ENCODE assay signal across 21 cellular contexts in the genomic region with DNA sequence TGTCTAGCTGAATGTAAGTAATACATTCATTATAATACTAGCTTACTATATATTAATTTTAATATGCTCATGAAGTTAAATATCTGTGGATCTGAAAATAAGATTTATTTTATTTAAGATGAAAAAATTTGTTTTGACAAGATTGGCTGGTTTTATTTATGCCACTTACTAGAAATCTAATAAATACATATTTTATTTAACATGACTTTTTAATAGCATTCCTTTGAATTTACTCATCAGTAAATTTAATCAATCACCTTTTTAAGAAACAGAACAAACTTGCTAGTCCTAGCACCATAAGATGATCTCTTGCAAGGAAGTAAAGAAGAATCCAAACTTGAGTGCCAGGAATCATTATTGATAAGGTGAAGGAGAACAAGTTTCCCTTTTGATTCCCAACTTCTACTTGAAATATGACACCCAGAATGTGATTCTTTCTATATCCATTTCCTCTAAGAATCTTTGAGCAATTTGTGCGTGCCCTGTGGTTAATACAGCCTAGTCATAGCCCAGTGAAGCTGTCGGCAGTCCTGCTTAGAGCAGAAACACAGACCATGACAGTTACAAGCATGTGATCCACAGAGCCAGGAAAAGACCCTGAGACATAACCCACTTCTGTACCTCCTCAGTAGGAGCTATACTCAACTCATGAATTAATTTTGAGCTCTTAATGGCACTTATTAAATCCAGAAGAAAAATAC.
"Had no signal": no experiment of that assay in that cellular context is flagged by ENCODE, and none has a peak within 500 bp of the region (broad histone marks: within the 10 kb centered on the region; RNA-seq: fewer than 3 reads in every experiment).

No MANE protein-coding gene starts in this region.

- H3K4me1 ChIP-seq: foreskin keratinocyte, prostate gland, thyroid gland, upper lobe of right lung had no signal

- DNase-seq: activated CD4-positive, alpha-beta memory T cell treated with anti-CD3 and anti-CD28 coated beads, Interleukin-2, amount 10 ng/mL, durations not matched to agents 7 days and 5 days; activated CD4-positive, alpha-beta T cell treated with anti-CD3 and anti-CD28 coated beads, Interleukin-2, amount 10 ng/mL, durations not matched to agents 24 days and 14 days; activated gamma-delta T cell treated with Interleukin-2 at 50 U/mL for 16 hours; aorta; glutamatergic neuron; midbrain; ovary; stimulated activated CD4-positive, alpha-beta T cell treated with anti-CD3 and anti-CD28 coated beads, Interleukin-4, amount 100 ng/mL, for 24 hours; substantia nigra; T-helper 2 cell; upper lobe of right lung had no signal

- H3K4me2 ChIP-seq: hepatocyte had no signal

- H3K27ac ChIP-seq: foreskin keratinocyte, hepatocyte, neutrophil, ovary, prostate gland, thyroid gland, upper lobe of right lung, VCaP had no signal

- H3K9me3 ChIP-seq: neutrophil, ovary, prostate gland, thyroid gland, upper lobe of right lung had no signal

- H3K27me3 ChIP-seq: foreskin keratinocyte, hepatocyte, neutrophil, ovary, thyroid gland, upper lobe of right lung had no signal

- H3K4me3 ChIP-seq: hepatocyte, ovary, prostate gland, thyroid gland, upper lobe of right lung had no signal

- H3K79me2 ChIP-seq: hepatocyte had no signal

- FAIRE-seq: endometrium had no signal

- ATAC-seq: activated CD4-positive, CD25-positive, alpha-beta regulatory T cell treated with anti-CD3 and anti-CD28 coated beads, Interleukin-2, amount 50 U/mL, for 24 hours; activated naive CD4-positive, alpha-beta T cell treated with anti-CD3 and anti-CD28 coated beads, Interleukin-2, amount 50 U/mL, for 72 hours; foreskin keratinocyte; natural killer cell treated with Interleukin-12 subunit alpha and Interleukin-12 subunit beta and Interleukin-15 and Interleukin-18, amount 100 ng/mL, for 72 hours; upper lobe of right lung had no signal

- H3K36me3 ChIP-seq: neutrophil, ovary, prostate gland, thyroid gland, upper lobe of right lung had no signal

- H2AFZ ChIP-seq: hepatocyte had no signal
